ENCODE assay signal across 18 cellular contexts in genomic region chr12:66963901-66964300, GRCh38.
DNase-seq lines count a peak whose midpoint lies in the region; ATAC-seq and TF ChIP-seq lines count a peak whose summit lies in the region.
"Had no signal": no experiment of that assay in that cellular context is flagged by ENCODE, and none has a peak within 500 bp of the region (broad histone marks: within the 10 kb centered on the region; RNA-seq: fewer than 3 reads in every experiment).

No MANE protein-coding gene starts in this region.

- H3K9me3 ChIP-seq in CD4-positive, CD25-positive, alpha-beta regulatory T cell (ENCODE audit: control insufficient read depth in 2 of 2, low read length in 2 of 2), result no peaks in the 10 kb centered on the region
- no peaks in the 10 kb centered on the region for H3K9me3 ChIP-seq in neural cell (ENCODE audit: low read length)
- no peaks in the 10 kb centered on the region for H3K9me3 ChIP-seq in left lung
- H3K9me3 ChIP-seq in upper lobe of right lung, result no peaks in the 10 kb centered on the region

- H3F3A ChIP-seq in neural cell (ENCODE audit: insufficient read depth, low read length, poor library complexity, severe bottlenecking), result no peaks in the 10 kb centered on the region

- no peaks in the 10 kb centered on the region for H3K36me3 Mint-ChIP-seq in CD4-positive, CD25-positive, alpha-beta regulatory T cell
- peaks cover 4% of the 10 kb centered on the region for H3K36me3 Mint-ChIP-seq in central memory CD8-positive, alpha-beta T cell (ENCODE audit: insufficient read depth)
- H3K36me3 Mint-ChIP-seq: IgD-negative memory B cell had no signal

- H3K27me3 Mint-ChIP-seq in CD4-positive, CD25-positive, alpha-beta regulatory T cell, result no peaks in the 10 kb centered on the region
- peaks cover 10% of the 10 kb centered on the region for H3K27me3 Mint-ChIP-seq in central memory CD8-positive, alpha-beta T cell

- H2AFZ ChIP-seq in KMS-11 (ENCODE audit: low read depth) (no peak overlapping the region), neural cell (ENCODE audit: low read depth, low read length) (no peak overlapping the region)
- H2AFZ ChIP-seq: GM23248 had no signal

- ATAC-seq in CD4-positive, CD25-positive, alpha-beta regulatory T cell (ENCODE audit: low read depth in 2 of 2), result no peak
- no peak for ATAC-seq in central memory CD8-positive, alpha-beta T cell (replicated peaks; ENCODE audit: extremely low read depth, poor library complexity, severe bottlenecking)
- ATAC-seq in left lung, result no peak
- no peak for ATAC-seq in upper lobe of right lung

- H3K79me2 ChIP-seq in KMS-11 (ENCODE audit: insufficient read depth, low read depth) (no peaks in the 10 kb centered on the region), neural cell (replicated peaks; ENCODE audit: insufficient read depth, low read length) (no peaks in the 10 kb centered on the region)

- H3K27ac Mint-ChIP-seq in CD4-positive, CD25-positive, alpha-beta regulatory T cell, result peak overlapping the region in 2 of 3 donors; percentile 28 to 57
- peak overlapping the region; percentile 89 for H3K27ac Mint-ChIP-seq in central memory CD8-positive, alpha-beta T cell (ENCODE audit: low read depth)

- no peak overlapping the region for H3K27ac ChIP-seq in CD4-positive, CD25-positive, alpha-beta regulatory T cell (ENCODE audit: insufficient read depth, low read length, poor library complexity, severe bottlenecking)
- H3K27ac ChIP-seq in KMS-11, result peak overlapping the region; percentile 35; the same call in 1 of the 2 replicates
- peak overlapping the region; percentile 97 for H3K27ac ChIP-seq in neural cell (ENCODE audit: low read length)
- no peak overlapping the region for H3K27ac ChIP-seq in left lung
- H3K27ac ChIP-seq in upper lobe of right lung, result no peak overlapping the region
- H3K27ac ChIP-seq: GM23248, HL-60 had no signal

- peaks cover 0 to 13% (median 8%) of the 10 kb centered on the region in 4 donors for H3K4me1 Mint-ChIP-seq in CD4-positive, CD25-positive, alpha-beta regulatory T cell
- H3K4me1 Mint-ChIP-seq in central memory CD8-positive, alpha-beta T cell, result peaks cover 12% of the 10 kb centered on the region

- no peak overlapping the region for H3K4me3 Mint-ChIP-seq in CD4-positive, CD25-positive, alpha-beta regulatory T cell
- H3K4me3 Mint-ChIP-seq in central memory CD8-positive, alpha-beta T cell, result no peak overlapping the region
- H3K4me3 Mint-ChIP-seq: IgD-negative memory B cell had no signal

- H3K4me2 ChIP-seq in KMS-11, result 0 out of 2 replicates have a peak overlapping the region, but pooled peaks have one; percentile 49
- no peak overlapping the region for H3K4me2 ChIP-seq in neural cell (ENCODE audit: low read length)

- intact Hi-C loops in left lung (cut with DNase I) (no loop called here), upper lobe of right lung (cut with DNase I) (no loop called here)

- H3K9ac ChIP-seq in KMS-11 (no peak overlapping the region; the same call in 1 of the 2 replicates), neural cell (ENCODE audit: low read length) (no peak overlapping the region)
- H3K9ac ChIP-seq: GM23248 had no signal

- H3K4me3 ChIP-seq in CD4-positive, CD25-positive, alpha-beta regulatory T cell (ENCODE audit: low read depth, low read length), result no peak overlapping the region
- H3K4me3 ChIP-seq in KMS-11 (IDR thresholded peaks at IDR 0.05; ENCODE audit: insufficient read depth, low read depth, low read length) (no peak overlapping the region), neural cell (ENCODE audit: low read length) (no peak overlapping the region), left lung (no peak overlapping the region), upper lobe of right lung (no peak overlapping the region)
- H3K4me3 ChIP-seq: GM23248 had no signal

- DNase-seq in CD4-positive, CD25-positive, alpha-beta regulatory T cell, result no peak
- DNase-seq in central memory CD8-positive, alpha-beta T cell (ENCODE audit: low spot score in 2 of 2), result no peak
- DNase-seq in left lung (no peak), upper lobe of right lung (no peak), NOMO-1 treated with DMSO at 0.1 percent for 48 hours (lab: John Stamatoyannopoulos, UW; ENCODE audit: unreplicated experiment) (no peak)
- DNase-seq: DMS79 treated with DMSO at 0.1 percent for 48 hours; HCEC 1CT; NCI-H1417; NCI-H187 treated with DMSO at 0.1 percent for 48 hours; NCI-H446; NCI-H69; NK-92 treated with Interleukin-12 subunit alpha and Interleukin-12 subunit beta, amount 100 ng/mL, for 24 hours; RPMI8226 had no signal

- H4K20me1 ChIP-seq in KMS-11 (ENCODE audit: insufficient read depth) (no peaks in the 10 kb centered on the region), neural cell (ENCODE audit: insufficient read depth) (no peaks in the 10 kb centered on the region)

- TF ChIP-seq EP300 in neural cell (conservative IDR thresholded peaks at IDR 0.05; ENCODE audit: poor library complexity, severe bottlenecking), result no peak

- H3K9me3 Mint-ChIP-seq in CD4-positive, CD25-positive, alpha-beta regulatory T cell, result peaks cover 0 to 1% (median 0%) of the 10 kb centered on the region in 7 donors
- H3K9me3 Mint-ChIP-seq in central memory CD8-positive, alpha-beta T cell, result no peaks in the 10 kb centered on the region

- no peaks in the 10 kb centered on the region for H3K9me2 ChIP-seq in neural cell (ENCODE audit: insufficient read depth, low read length)

- H3K4me1 ChIP-seq in CD4-positive, CD25-positive, alpha-beta regulatory T cell (ENCODE audit: control insufficient read depth, insufficient read depth, low read length, poor library complexity, severe bottlenecking), result no peaks in the 10 kb centered on the region
- peaks cover 29% of the 10 kb centered on the region for H3K4me1 ChIP-seq in KMS-11 (ENCODE audit: low read depth, poor library complexity, severe bottlenecking)
- no peaks in the 10 kb centered on the region for H3K4me1 ChIP-seq in left lung
- H3K4me1 ChIP-seq in upper lobe of right lung, result no peaks in the 10 kb centered on the region

- no peak for TF ChIP-seq RAD21 in neural cell (conservative IDR thresholded peaks at IDR 0.05)

- H3K27me3 ChIP-seq in CD4-positive, CD25-positive, alpha-beta regulatory T cell (ENCODE audit: control insufficient read depth, insufficient read depth, low read length), result no peaks in the 10 kb centered on the region
- H3K27me3 ChIP-seq in KMS-11 (ENCODE audit: insufficient read depth, low read depth) (no peaks in the 10 kb centered on the region), neural cell (ENCODE audit: insufficient read depth, low read depth, low read length) (no peaks in the 10 kb centered on the region), left lung (no peaks in the 10 kb centered on the region), upper lobe of right lung (no peaks in the 10 kb centered on the region)

- TF ChIP-seq CTCF in KMS-11 (conservative IDR thresholded peaks at IDR 0.05; ENCODE audit: low read depth, low read length) (no peak), neural cell (IDR thresholded peaks at IDR 0.05; ENCODE audit: poor library complexity, severe bottlenecking) (no peak), left lung (IDR thresholded peaks at IDR 0.05) (no peak), upper lobe of right lung (IDR thresholded peaks at IDR 0.05) (no peak)

- no peaks in the 10 kb centered on the region for H3K36me3 ChIP-seq in CD4-positive, CD25-positive, alpha-beta regulatory T cell (ENCODE audit: control insufficient read depth, insufficient read depth, low read length)
- H3K36me3 ChIP-seq in KMS-11 (ENCODE audit: insufficient read depth) (no peaks in the 10 kb centered on the region), neural cell (ENCODE audit: insufficient read depth, low read length) (no peaks in the 10 kb centered on the region), left lung (no peaks in the 10 kb centered on the region), upper lobe of right lung (no peaks in the 10 kb centered on the region)

TF ChIP-seq in neural cell, 6 proteins besides CTCF, POLR2A, EP300 and RAD21:
- no peak for TF ChIP-seq MXI1 (conservative IDR thresholded peaks at IDR 0.05; ENCODE audit: poor library complexity, severe bottlenecking)

Comparison
In these comparisons a context has a peak if more than half of its experiments do, and no peak if none do; other contexts are left out.
1. H3K27ac ChIP-seq: peak in KMS-11 (single experiment) and neural cell (single experiment); none in CD4-positive, CD25-positive, alpha-beta regulatory T cell (single experiment), left lung (0 of 2) and upper lobe of right lung (single experiment).